ENCODE assay signal across 16 cellular contexts in genomic region chr3:163939926-163940325, GRCh38.
DNase-seq lines count a peak whose midpoint lies in the region; ATAC-seq and TF ChIP-seq lines count a peak whose summit lies in the region.
"Had no signal": no experiment of that assay in that cellular context is flagged by ENCODE, and none has a peak within 500 bp of the region (broad histone marks: within the 10 kb centered on the region; RNA-seq: fewer than 3 reads in every experiment).

No MANE protein-coding gene starts in this region.

- H3K4me1 ChIP-seq in HEK293 (ENCODE audit: control insufficient read depth, insufficient read depth, low read length): no peaks in the 10 kb centered on the region
- no peaks in the 10 kb centered on the region for H3K4me1 ChIP-seq in RWPE2 (ENCODE audit: insufficient read depth, poor library complexity, severe bottlenecking)
- H3K4me1 ChIP-seq in aorta (ENCODE audit: control insufficient read depth in 1 of 2, insufficient read depth in 2 of 2, low read length in 2 of 2): no peaks in the 10 kb centered on the region
- H3K4me1 ChIP-seq: ascending aorta had no signal

- H3K27me3 ChIP-seq in RWPE2 (ENCODE audit: insufficient read depth, poor library complexity, severe bottlenecking): no peaks in the 10 kb centered on the region
- H3K27me3 ChIP-seq in aorta (ENCODE audit: control insufficient read depth in 1 of 2, insufficient read depth in 2 of 2, low read length in 1 of 2): no peaks in the 10 kb centered on the region
- H3K27me3 ChIP-seq: ascending aorta, ovary had no signal

- H3K4me3 ChIP-seq in HEK293 (ENCODE audit: low read depth, low read length) (no peak overlapping the region), RWPE2 (ENCODE audit: severe bottlenecking) (no peak overlapping the region), fibroblast of mammary gland (ENCODE audit: control insufficient read depth, low read depth, low read length) (no peak overlapping the region), aorta (ENCODE audit: low read length in 2 of 2) (no peak overlapping the region)
- H3K4me3 ChIP-seq: ascending aorta, ovary, skin epidermis had no signal

- H3K27ac Mint-ChIP-seq in activated naive CD8-positive, alpha-beta T cell treated with anti-CD3 and anti-CD28 coated beads for 36 hours: no peak overlapping the region
- H3K27ac Mint-ChIP-seq: activated CD4-positive, alpha-beta memory T cell treated with anti-CD3 and anti-CD28 coated beads, Interleukin-2, amount 10 ng/mL, durations not matched to agents 7 days and 5 days; activated T-helper 17 cell treated with anti-CD3 and anti-CD28 coated beads, Interleukin-2, amount 50 U/mL, for 72 hours; memory B cell had no signal

- intact Hi-C loops in aorta (cut with DNase I): no loop called here

- ATAC-seq in RWPE2 (ENCODE audit: low read depth) (peak; percentile 84), aorta (ENCODE audit: low FRiP score) (no peak)
- ATAC-seq: activated T-helper 17 cell treated with anti-CD3 and anti-CD28 coated beads, Interleukin-2, amount 50 U/mL, for 72 hours; Panc1 had no signal

- H3K27me3 Mint-ChIP-seq in activated naive CD8-positive, alpha-beta T cell treated with anti-CD3 and anti-CD28 coated beads for 36 hours: no peaks in the 10 kb centered on the region
- H3K27me3 Mint-ChIP-seq: activated CD4-positive, alpha-beta memory T cell treated with anti-CD3 and anti-CD28 coated beads, Interleukin-2, amount 10 ng/mL, durations not matched to agents 7 days and 5 days; activated T-helper 17 cell treated with anti-CD3 and anti-CD28 coated beads, Interleukin-2, amount 50 U/mL, for 72 hours; memory B cell had no signal

- H3K9me3 ChIP-seq in HEK293 (ENCODE audit: control insufficient read depth, insufficient read depth, low read depth, low read length): no peaks in the 10 kb centered on the region
- no peaks in the 10 kb centered on the region for H3K9me3 ChIP-seq in RWPE2 (ENCODE audit: severe bottlenecking)
- no peaks in the 10 kb centered on the region for H3K9me3 ChIP-seq in aorta (ENCODE audit: control insufficient read depth, low read length)
- H3K9me3 ChIP-seq: ascending aorta, ovary had no signal

- peak; percentile 60 for DNase-seq in A172 (ENCODE audit: low spot score)
- no peak for DNase-seq in RWPE2 (ENCODE audit: low spot score)
- peak; percentile 22 for DNase-seq in fibroblast of mammary gland (ENCODE audit: low read depth)
- no peak for DNase-seq in retina
- DNase-seq in DMS114 treated with DMSO at 0.1 percent for 48 hours (lab: John Stamatoyannopoulos, UW; ENCODE audit: unreplicated experiment): no peak
- no peak for DNase-seq in aorta
- DNase-seq in activated naive CD8-positive, alpha-beta T cell treated with anti-CD3 and anti-CD28 coated beads for 36 hours: no peak
- DNase-seq: activated CD4-positive, alpha-beta memory T cell treated with anti-CD3 and anti-CD28 coated beads, Interleukin-2, amount 10 ng/mL, durations not matched to agents 7 days and 5 days; NCI-H510A; ovary had no signal

- H3K36me3 ChIP-seq in HEK293 (ENCODE audit: control insufficient read depth in 2 of 2, insufficient read depth in 1 of 2, low read length in 2 of 2) (no peaks in the 10 kb centered on the region), RWPE2 (ENCODE audit: low read depth) (no peaks in the 10 kb centered on the region), aorta (ENCODE audit: control insufficient read depth in 1 of 2, insufficient read depth in 2 of 2, low read length in 1 of 2) (no peaks in the 10 kb centered on the region)
- H3K36me3 ChIP-seq: ascending aorta, ovary had no signal

- H3K9me3 Mint-ChIP-seq in activated naive CD8-positive, alpha-beta T cell treated with anti-CD3 and anti-CD28 coated beads for 36 hours: peaks cover 12% of the 10 kb centered on the region

- H3K4me1 Mint-ChIP-seq in activated naive CD8-positive, alpha-beta T cell treated with anti-CD3 and anti-CD28 coated beads for 36 hours: no peaks in the 10 kb centered on the region
- H3K4me1 Mint-ChIP-seq: activated CD4-positive, alpha-beta memory T cell treated with anti-CD3 and anti-CD28 coated beads, Interleukin-2, amount 10 ng/mL, durations not matched to agents 7 days and 5 days; activated T-helper 17 cell treated with anti-CD3 and anti-CD28 coated beads, Interleukin-2, amount 50 U/mL, for 72 hours; memory B cell had no signal

- TF ChIP-seq CTCF in HEK293 (tag by site-specific recombination; IDR thresholded peaks at IDR 0.05) (no peak), RWPE2 (IDR thresholded peaks at IDR 0.05; ENCODE audit: poor library complexity, severe bottlenecking) (peak; percentile 13), fibroblast of mammary gland (conservative IDR thresholded peaks at IDR 0.05; ENCODE audit: control insufficient read depth, insufficient read depth, low read depth, low read length) (no peak)

- H3K4me3 Mint-ChIP-seq in activated naive CD8-positive, alpha-beta T cell treated with anti-CD3 and anti-CD28 coated beads for 36 hours: no peak overlapping the region
- H3K4me3 Mint-ChIP-seq: activated CD4-positive, alpha-beta memory T cell treated with anti-CD3 and anti-CD28 coated beads, Interleukin-2, amount 10 ng/mL, durations not matched to agents 7 days and 5 days; activated T-helper 17 cell treated with anti-CD3 and anti-CD28 coated beads, Interleukin-2, amount 50 U/mL, for 72 hours; memory B cell had no signal

- POLR2A ChIA-PET in HEK293 (lab: Yijun Ruan, JAX): no interaction called here

- no peaks in the 10 kb centered on the region for H3K36me3 Mint-ChIP-seq in activated naive CD8-positive, alpha-beta T cell treated with anti-CD3 and anti-CD28 coated beads for 36 hours
- H3K36me3 Mint-ChIP-seq: memory B cell had no signal

- 22 to 56% methylated on average over 3 of the region's 3 CpGs for WGBS in aorta, 2 donors

- H3K27ac ChIP-seq in HEK293 (ENCODE audit: extremely low read depth, low read depth, low read length) (no peak overlapping the region), RWPE2 (ENCODE audit: poor library complexity, severe bottlenecking) (no peak overlapping the region), aorta (ENCODE audit: low read depth in 1 of 2, low read length in 2 of 2) (no peak overlapping the region)
- H3K27ac ChIP-seq: ascending aorta, ovary, skin epidermis had no signal

- CTCF ChIA-PET in HEK293 (lab: Yijun Ruan, JAX): no interaction called here

TF ChIP-seq in HEK293, 187 proteins besides CTCF, POLR2A, EP300 and RAD21:
- TF ChIP-seq SETDB1 (IDR thresholded peaks at IDR 0.05; ENCODE audit: insufficient read length, low read length) (peak; percentile 21), PRDM2 (tag by site-specific recombination; IDR thresholded peaks at IDR 0.05; ENCODE audit: borderline replicate concordance) (no peak)

Comparison
In these comparisons a context has a peak if more than half of its experiments do, and no peak if none do; other contexts are left out.
1. DNase-seq: peak in A172 (single experiment) and fibroblast of mammary gland (single experiment); none in RWPE2 (single experiment), retina (single experiment), DMS114 treated with DMSO at 0.1 percent for 48 hours (single experiment), aorta (0 of 2) and activated naive CD8-positive, alpha-beta T cell treated with anti-CD3 and anti-CD28 coated beads for 36 hours (single experiment).